Comparison of ENCODE assay signal across 34 cellular contexts in genomic region chr3:5240740-5241139, GRCh38. TPM values are rescaled to one million over a fixed set of nuclear protein-coding genes. Genes with fewer than 3 reads are reported as not detected.
DNase-seq lines count a peak whose midpoint lies in the region; ATAC-seq, FAIRE-seq and TF ChIP-seq lines count a peak whose summit lies in the region.
"Had no signal": no experiment of that assay in that cellular context is flagged by ENCODE, and none has a peak within 500 bp of the region (broad histone marks: within the 10 kb centered on the region; RNA-seq: fewer than 3 reads in every experiment).

No MANE protein-coding gene starts in this region.

- H3K4me3 ChIP-seq in HEK293 (ENCODE audit: low read depth, low read length) (no peak overlapping the region), K562 (no peak overlapping the region)
- H3K4me3 ChIP-seq: A549; BLaER1; BLaER1 treated with 17β-estradiol and CSF1 and Interleukin-3, amounts not matched to agents 10 nM and 100 nM had no signal

- no peak overlapping the region for H3K9ac ChIP-seq in K562 (ENCODE audit: insufficient read depth in 1 of 2, low read depth in 2 of 2, low read length in 2 of 2)
- H3K9ac ChIP-seq: BLaER1; BLaER1 treated with 17β-estradiol and CSF1 and Interleukin-3, amounts not matched to agents 10 nM and 100 nM had no signal

- H3K9me1 ChIP-seq in K562 (ENCODE audit: control insufficient read depth, insufficient read depth, low read length) = no peaks in the 10 kb centered on the region

- peaks cover 4 to 12% (median 10%) of the 10 kb centered on the region in 3 donors for H3K9me3 Mint-ChIP-seq in T-cell

- H3K4me1 ChIP-seq in HEK293 (ENCODE audit: control insufficient read depth, insufficient read depth, low read length) (no peaks in the 10 kb centered on the region), K562 (replicated peaks in 1 of 2; ENCODE audit: control insufficient read depth in 2 of 2, insufficient read depth in 2 of 2, low read length in 2 of 2) (no peaks in the 10 kb centered on the region)
- H3K4me1 ChIP-seq: A549, BE2C had no signal

- H3K9me3 ChIP-seq in HEK293 (ENCODE audit: control insufficient read depth, insufficient read depth, low read depth, low read length) = no peaks in the 10 kb centered on the region
- H3K9me3 ChIP-seq in K562 (replicated peaks; ENCODE audit: control insufficient read depth, insufficient read depth, low read depth, low read length) = no peaks in the 10 kb centered on the region; the same call in 1 of the 2 replicates
- H3K9me3 ChIP-seq: BE2C, Caco-2 had no signal

- H2AFZ ChIP-seq in K562 (ENCODE audit: low read depth, low read length) = no peak overlapping the region

- ATAC-seq in K562 = no peak
- ATAC-seq in T-cell (replicated peaks in 1 of 4) = no peak
- no peak for ATAC-seq in left cardiac atrium
- ATAC-seq: A549; CD8-positive, alpha-beta T cell had no signal

- no peaks in the 10 kb centered on the region for H4K20me1 ChIP-seq in K562 (replicated peaks; ENCODE audit: control insufficient read depth, insufficient read depth, low read length)
- H4K20me1 ChIP-seq: BLaER1; BLaER1 treated with 17β-estradiol and CSF1 and Interleukin-3, amounts not matched to agents 10 nM and 100 nM had no signal

- intact Hi-C loops in K562 (cut with micrococcal nuclease) = no loop called here
- intact Hi-C loops in left cardiac atrium (cut with DNase I) = no loop called here

- TF ChIP-seq RAD21 in K562 (CRISPR knock-in tag; conservative IDR thresholded peaks at IDR 0.05 in 1 of 2, IDR thresholded peaks at IDR 0.05 in 1 of 2) = no peak

- POLR2A ChIA-PET in HEK293 (lab: Yijun Ruan, JAX) = no interaction called here
- POLR2A ChIA-PET in K562 (lab: Yijun Ruan, JAX) = no interaction called here
- POLR2A ChIA-PET in T-cell (lab: Charles Lee) = no interaction called here

- FAIRE-seq in D721Med (lab: Jason Lieb, UNC) (peak; percentile 11), K562 (lab: Jason Lieb, UNC) (no peak)
- FAIRE-seq: A204.1, A549 had no signal

- peaks cover 10 to 14% of the 10 kb centered on the region in 2 experiments; a peak in 4 of 5 replicates for H3K27me3 ChIP-seq in K562 (ENCODE audit: control insufficient read depth in 2 of 2, insufficient read depth in 2 of 2, low read length in 2 of 2)
- H3K27me3 ChIP-seq: BE2C; BLaER1; BLaER1 treated with 17β-estradiol and CSF1 and Interleukin-3, amounts not matched to agents 10 nM and 100 nM had no signal

- no peak for TF ChIP-seq EP300 in K562 (IDR thresholded peaks at IDR 0.05; ENCODE audit: low read length)

- peaks cover 10% of the 10 kb centered on the region for H3K36me3 Mint-ChIP-seq in T-cell
- H3K36me3 Mint-ChIP-seq: CD14-positive monocyte; CD4-positive, CD25-positive, alpha-beta regulatory T cell; CD8-positive, alpha-beta T cell had no signal

- DNase-seq in D721Med (ENCODE audit: insufficient read length, low spot score) = no peak
- DNase-seq in K562 (ENCODE audit: extremely low read depth in 1 of 4, low spot score in 3 of 4) = no peak
- no peak for DNase-seq in T-cell
- no peak for DNase-seq in left cardiac atrium
- no peak for DNase-seq in ecto neural progenitor cell (ENCODE audit: low spot score)
- DNase-seq: 8988T; ACHN; AML-193; BE2C; C1 segment of cervical spinal cord; Caco-2; Calu3; CD4-positive, alpha-beta memory T cell; CD4-positive, alpha-beta T cell; CD4-positive, CD25-positive, alpha-beta regulatory T cell; CD8-positive, alpha-beta memory T cell; CD8-positive, alpha-beta T cell; COR-L47; DMS 273 treated with DMSO at 0.1 percent for 48 hours; DMS153; DMS53; DMS79; DMS79 treated with DMSO at 0.1 percent for 48 hours; DND-41; EL had no signal

- no peaks in the 10 kb centered on the region for H3K36me3 ChIP-seq in HEK293 (ENCODE audit: control insufficient read depth in 2 of 2, insufficient read depth in 1 of 2, low read length in 2 of 2)
- H3K36me3 ChIP-seq in K562 (ENCODE audit: control insufficient read depth, insufficient read depth, low read length) = no peaks in the 10 kb centered on the region; the same call in 2 of the 3 replicates
- H3K36me3 ChIP-seq: BE2C, BLaER1 had no signal

- BruUV-seq in K562 (replicated peaks; lab: Mats Ljungman, UMichigan) = no TSS peak

- in situ Hi-C loops in K562 (cut with MboI) = no loop called here

- H3K79me2 ChIP-seq in K562 (ENCODE audit: control insufficient read depth, insufficient read depth, low read length) = no peaks in the 10 kb centered on the region

- no peak overlapping the region for H3K4me2 ChIP-seq in K562 (ENCODE audit: insufficient read depth, low read length)
- H3K4me2 ChIP-seq: A549; BLaER1; BLaER1 treated with 17β-estradiol and CSF1 and Interleukin-3, amounts not matched to agents 10 nM and 100 nM had no signal

- no peak overlapping the region for H3K27ac ChIP-seq in HEK293 (ENCODE audit: extremely low read depth, low read depth, low read length)
- H3K27ac ChIP-seq in K562 (ENCODE audit: extremely low read depth, low read depth, low read length) = no peak overlapping the region
- H3K27ac ChIP-seq: 22Rv1; A549; BLaER1; BLaER1 treated with 17β-estradiol and CSF1 and Interleukin-3, amounts not matched to agents 10 nM and 100 nM; C4-2B had no signal

- H3K4me1 Mint-ChIP-seq in T-cell = no peaks in the 10 kb centered on the region
- H3K4me1 Mint-ChIP-seq: CD8-positive, alpha-beta memory T cell had no signal

- H3K27ac Mint-ChIP-seq in T-cell = no peak overlapping the region
- H3K27ac Mint-ChIP-seq: B cell; CD14-positive monocyte; CD4-positive, alpha-beta memory T cell; CD4-positive, alpha-beta T cell; CD4-positive, CD25-positive, alpha-beta regulatory T cell; CD8-positive, alpha-beta memory T cell; CD8-positive, alpha-beta T cell had no signal

- CTCF ChIA-PET in HEK293 (lab: Yijun Ruan, JAX) (no interaction called here), K562 (lab: Yijun Ruan, JAX; ENCODE audit: low intra/inter-chr PET ratio) (no interaction called here), T-cell (lab: Charles Lee) (no interaction called here)

- no peaks in the 10 kb centered on the region for H3K27me3 Mint-ChIP-seq in T-cell
- H3K27me3 Mint-ChIP-seq: B cell; CD4-positive, alpha-beta memory T cell; CD4-positive, alpha-beta T cell; CD4-positive, CD25-positive, alpha-beta regulatory T cell had no signal

- TF ChIP-seq POLR2A in K562 (conservative IDR thresholded peaks at IDR 0.05) = no peak

- TF ChIP-seq CTCF in D721Med (IDR thresholded peaks at IDR 0.05; ENCODE audit: insufficient read depth, missing control alignments) (no peak), HEK293 (tag by site-specific recombination; IDR thresholded peaks at IDR 0.05) (no peak), K562 (IDR thresholded peaks at IDR 0.05 in 2 of 3, conservative IDR thresholded peaks at IDR 0.05 in 1 of 3; ENCODE audit: insufficient read depth in 2 of 3, low read depth in 1 of 3, low read length in 3 of 3) (no peak)

- H3K4me3 Mint-ChIP-seq in T-cell = no peak overlapping the region
- H3K4me3 Mint-ChIP-seq: B cell; CD14-positive monocyte; CD4-positive, alpha-beta memory T cell; CD4-positive, alpha-beta T cell; CD4-positive, CD25-positive, alpha-beta regulatory T cell; CD8-positive, alpha-beta memory T cell; CD8-positive, alpha-beta T cell had no signal

- WGBS in K562 (ENCODE audit: insufficient coverage, low coverage, missing lambda C conversion rate) = 4% methylated on average over 1 of the region's 1 CpG

TF ChIP-seq in HEK293, 187 proteins besides CTCF, POLR2A, EP300 and RAD21:
- TF ChIP-seq ZNF239 (tag by site-specific recombination; IDR thresholded peaks at IDR 0.05) = peak; percentile 92
- no peak for TF ChIP-seq ZBTB48 (tag by site-specific recombination; IDR thresholded peaks at IDR 0.05)
- TF ChIP-seq ZNF423 (tag by site-specific recombination; IDR thresholded peaks at IDR 0.05) = no peak

TF ChIP-seq in K562, 482 proteins besides CTCF, POLR2A, EP300 and RAD21 (continues in another document):
- no peak for TF ChIP-seq RBBP5 (IDR thresholded peaks at IDR 0.05; ENCODE audit: borderline replicate concordance, insufficient read depth, low read length, poor library complexity, severe bottlenecking)
- no peak for TF ChIP-seq POLR3A (IDR thresholded peaks at IDR 0.05; ENCODE audit: borderline replicate concordance, extremely low read depth, insufficient read depth, insufficient read length)
- no peak for TF ChIP-seq ZNF436 (CRISPR knock-in tag; IDR thresholded peaks at IDR 0.05)
- TF ChIP-seq RBM14 (IDR thresholded peaks at IDR 0.05; ENCODE audit: borderline replicate concordance, insufficient read depth, low read depth, low read length) = no peak
- no peak for TF ChIP-seq HDAC8 (tag; IDR thresholded peaks at IDR 0.05)
- no peak for TF ChIP-seq ILF3 (IDR thresholded peaks at IDR 0.05; ENCODE audit: borderline replicate concordance)
- no peak for TF ChIP-seq ELF2 (CRISPR knock-in tag; IDR thresholded peaks at IDR 0.05)
- TF ChIP-seq NFYB (IDR thresholded peaks at IDR 0.05; ENCODE audit: extremely low read depth, insufficient read length) = no peak

RNA-seq across cellular contexts. Expression of gene EDEM1, which starts 53.2 kb away (rescaled TPM):
- total RNA-seq in K562 (2011; cell fraction: chromatin; rRNA removed; ENCODE audit: low replicate concordance) = 59.6 and 88.6 TPM in 2 replicates
- 36.5 and 42.8 TPM in 2 replicates for total RNA-seq in K562 (2011; cell fraction: nucleolus; rRNA removed)
- total RNA-seq in K562 (2011; cell fraction: nucleoplasm; rRNA removed) = 58.9 and 67.9 TPM in 2 replicates
- total RNA-seq in K562 (2014; rRNA removed) (9.3 and 17.9 TPM in 2 replicates), K562 (2014; rRNA removed; fragmentation: Illumina TruSeq; extraction: Trizol) (16.7 and 17.4 TPM in 2 replicates), K562 (2015; rRNA removed; fragmentation: Illumina TruSeq; extraction: Trizol) (11.5 and 14.3 TPM in 2 replicates), K562 (2021) (24.6 and 32.9 TPM in 2 replicates), T-cell (100 to 1,000 TPM in 4 of 5 donors, 10 to 100 TPM in 1; 92.6 to 138 (median 113) TPM), left cardiac atrium (10 to 100 TPM in 1 of 2 donors, 1 to 10 TPM in 1; 9.2 to 16.8 TPM)
- polyA plus RNA-seq in K562 (2011; rRNA removed) (36.7 and 37.6 TPM in 2 replicates), K562 (2014; fragmentation: Illumina TruSeq; extraction: Trizol) (12.8 and 13.9 TPM in 2 replicates), K562 (2014; fragmentation: Nextera tagmentation; extraction: Ambion mirVana) (1 to 10 TPM; 6.2 to 8.8 TPM), K562 (2014; rRNA removed) (15.2 and 20.7 TPM in 2 replicates)
- polyA plus RNA-seq in K562 (2011; cell fraction: cytosol; rRNA removed) = 18.1 and 21.2 TPM in 2 replicates
- polyA plus RNA-seq in K562 (2011; cell fraction: nucleus; rRNA removed) = 32.0 and 53.9 TPM in 2 replicates
- 9.6 and 20.6 TPM in 2 replicates for polyA plus RNA-seq in K562 (2012)
- 42.0 and 44.5 TPM in 2 replicates for polyA minus RNA-seq in K562 (2011; rRNA and poly(A)+ RNA removed)
- polyA minus RNA-seq in K562 (2011; cell fraction: cytosol; rRNA and poly(A)+ RNA removed) = 21.0 and 33.3 TPM in 2 replicates
- polyA minus RNA-seq in K562 (2011; cell fraction: nucleus; rRNA and poly(A)+ RNA removed) = 24.0 and 38.5 TPM in 2 replicates
